Comparison of ENCODE assay signal across 9 cellular contexts in genomic region chr3:11604139-11604895, GRCh38. TPM values are rescaled to one million over a fixed set of nuclear protein-coding genes. Genes with fewer than 3 reads are reported as not detected.
A peak's percentile ranks its signal among the peaks of the same experiment; 100 is the strongest.
DNase-seq lines count a peak whose midpoint lies in the region; ATAC-seq and TF ChIP-seq lines count a peak whose summit lies in the region.
"Had no signal": no experiment of that assay in that cellular context is flagged by ENCODE, and none has a peak within 500 bp of the region (broad histone marks: within the 10 kb centered on the region; RNA-seq: fewer than 3 reads in every experiment).

No MANE protein-coding gene starts in this region.

- H3K4me1 ChIP-seq in A673 (ENCODE audit: insufficient read depth, low read length, poor library complexity, severe bottlenecking) (peaks cover 61% of the 10 kb centered on the region), muscle layer of duodenum (ENCODE audit: control insufficient read depth in 1 of 2, insufficient read depth in 2 of 2, low read length in 2 of 2) (peaks cover 9 to 30% of the 10 kb centered on the region in 2 donors)

- POLR2A ChIA-PET in A673 (lab: Charles Lee; ENCODE audit: low non-redundant PET): interaction anchor here (0.7 kb wide), 1 partner anchor 22 kb away, joined by 3 read pairs; no protein-coding TSS in a partner anchor

- H3K36me3 Mint-ChIP-seq in IgD-negative memory B cell: peaks cover 6% of the 10 kb centered on the region

- H3K27ac Mint-ChIP-seq in IgD-negative memory B cell: peak overlapping the region; percentile 59 to 94 (median 73)

- H3K27me3 Mint-ChIP-seq in IgD-negative memory B cell: no peaks in the 10 kb centered on the region
- H3K27me3 Mint-ChIP-seq: CD4-positive, CD25-positive, alpha-beta regulatory T cell had no signal

- H3K27ac ChIP-seq in A673 (ENCODE audit: low read depth, low read length, poor library complexity, severe bottlenecking) (peak overlapping the region; percentile 31), muscle layer of duodenum (ENCODE audit: low read length) (peak overlapping the region; percentile 62)

- no peak for DNase-seq in A673 (ENCODE audit: low spot score)
- DNase-seq in dedifferentiated amniotic fluid mesenchymal stem cell (ENCODE audit: extremely low spot score): peak; percentile 60
- no peak for DNase-seq in stimulated activated naive CD4-positive, alpha-beta T cell treated with Interleukin-2 at 50 U/mL for 16 hours (lab: John Stamatoyannopoulos, UW)
- DNase-seq: CD4-positive, CD25-positive, alpha-beta regulatory T cell had no signal

- peaks cover 18 to 61% (median 46%) of the 10 kb centered on the region in 3 donors for H3K4me1 Mint-ChIP-seq in IgD-negative memory B cell

- no peak for TF ChIP-seq CTCF in A673 (conservative IDR thresholded peaks at IDR 0.05; ENCODE audit: low read depth, low read length)

- no TSS peak for BruUV-seq in A673 (replicated peaks; lab: Mats Ljungman, UMichigan)

- H3K4me3 ChIP-seq in A673 (ENCODE audit: low read depth, low read length, poor library complexity, severe bottlenecking) (no peak overlapping the region), muscle layer of duodenum (ENCODE audit: low read depth in 1 of 2, low read length in 2 of 2) (no peak overlapping the region)

- intact Hi-C loops in A673 (cut with micrococcal nuclease; ENCODE audit: unreplicated experiment): no loop called here

- H3K9me3 Mint-ChIP-seq in IgD-negative memory B cell: no peaks in the 10 kb centered on the region
- H3K9me3 Mint-ChIP-seq: CD4-positive, CD25-positive, alpha-beta regulatory T cell had no signal

- H3K4me3 Mint-ChIP-seq in IgD-negative memory B cell: peak overlapping the region in 2 of 4 donors; percentile 69 to 77
- H3K4me3 Mint-ChIP-seq: CD4-positive, CD25-positive, alpha-beta regulatory T cell had no signal

- CTCF ChIA-PET in A673 (lab: Charles Lee): no interaction called here

- H3K27me3 ChIP-seq in A673 (replicated peaks; ENCODE audit: insufficient read depth, low read depth, low read length, poor library complexity) (no peaks in the 10 kb centered on the region), muscle layer of duodenum (ENCODE audit: low read depth, low read length) (no peaks in the 10 kb centered on the region)

- H3K36me3 ChIP-seq in A673 (ENCODE audit: insufficient read depth, low read length, poor library complexity, severe bottlenecking) (peaks cover 6% of the 10 kb centered on the region), muscle layer of duodenum (ENCODE audit: control insufficient read depth in 1 of 2, insufficient read depth in 2 of 2, low read length in 2 of 2) (peaks cover 0 to 25% of the 10 kb centered on the region in 2 donors)

- ATAC-seq in GM21515 (IDR thresholded peaks at IDR 0.05; ENCODE audit: unreplicated experiment) (no peak), GM19328 (IDR thresholded peaks at IDR 0.05; ENCODE audit: unreplicated experiment) (no peak), GM18870 (IDR thresholded peaks at IDR 0.05; ENCODE audit: unreplicated experiment) (no peak)

- no peaks in the 10 kb centered on the region for H3K9me3 ChIP-seq in A673 (ENCODE audit: low read depth, low read length, poor library complexity, severe bottlenecking)
- no peaks in the 10 kb centered on the region for H3K9me3 ChIP-seq in muscle layer of duodenum (ENCODE audit: control insufficient read depth in 1 of 2, low read length in 2 of 2)

RNA-seq across cellular contexts. Expression of gene VGLL4, which starts 39.4 kb away (rescaled TPM):
- total RNA-seq in A673 (2021): 41.2 and 41.4 TPM in 2 replicates
- 28.6 TPM for polyA plus RNA-seq in IgD-negative memory B cell
